ENCODE assay signal across 8 cellular contexts in genomic region chr14:103336191-103336590, GRCh38. TPM values are rescaled to one million over a fixed set of nuclear protein-coding genes. Genes with fewer than 3 reads are reported as not detected.
DNase-seq lines count a peak whose midpoint lies in the region; ATAC-seq, FAIRE-seq and TF ChIP-seq lines count a peak whose summit lies in the region.

No MANE protein-coding gene starts in this region.

- ATAC-seq in memory B cell (ENCODE audit: low read depth) = no peak
- no peak for ATAC-seq in upper lobe of right lung
- ATAC-seq in HG03039 (IDR thresholded peaks at IDR 0.05; ENCODE audit: unreplicated experiment) = no peak
- no peak for ATAC-seq in HG03457 (IDR thresholded peaks at IDR 0.05; ENCODE audit: unreplicated experiment)

- H3K27me3 Mint-ChIP-seq in activated naive CD4-positive, alpha-beta T cell treated with anti-CD3 and anti-CD28 coated beads, Interleukin-2, amount 50 U/mL, for 24 hours = no peaks in the 10 kb centered on the region
- no peaks in the 10 kb centered on the region for H3K27me3 Mint-ChIP-seq in astrocyte (ENCODE audit: low read depth, unreplicated experiment)
- no peaks in the 10 kb centered on the region for H3K27me3 Mint-ChIP-seq in memory B cell

- H3K4me1 ChIP-seq in astrocyte (ENCODE audit: insufficient read depth, low read length) (peaks cover 12% of the 10 kb centered on the region), upper lobe of right lung (peaks cover 27% of the 10 kb centered on the region)

- peaks cover 33% of the 10 kb centered on the region for H3K36me3 Mint-ChIP-seq in activated naive CD4-positive, alpha-beta T cell treated with anti-CD3 and anti-CD28 coated beads, Interleukin-2, amount 50 U/mL, for 24 hours
- H3K36me3 Mint-ChIP-seq in astrocyte (ENCODE audit: low read depth, unreplicated experiment) (peaks cover 32% of the 10 kb centered on the region), memory B cell (peaks cover 33% of the 10 kb centered on the region)

- peaks cover 64% of the 10 kb centered on the region for H4K20me1 ChIP-seq in astrocyte (ENCODE audit: insufficient read depth, low read length)

- H3K27ac ChIP-seq in astrocyte (ENCODE audit: low read depth, low read length) (no peak overlapping the region), upper lobe of right lung (no peak overlapping the region)

- no peaks in the 10 kb centered on the region for H3K9me3 Mint-ChIP-seq in activated naive CD4-positive, alpha-beta T cell treated with anti-CD3 and anti-CD28 coated beads, Interleukin-2, amount 50 U/mL, for 24 hours
- H3K9me3 Mint-ChIP-seq in astrocyte (ENCODE audit: unreplicated experiment) (no peaks in the 10 kb centered on the region), memory B cell (no peaks in the 10 kb centered on the region)

- DNase-seq in activated naive CD4-positive, alpha-beta T cell treated with Interleukin-2 at 50 U/mL for 16 hours = no peak
- DNase-seq in astrocyte (ENCODE audit: low read depth) (no peak), memory B cell (ENCODE audit: low spot score in 2 of 2) (no peak), upper lobe of right lung (no peak), GM03348 (ENCODE audit: low spot score) (no peak)

- peak overlapping the region; percentile 99 for H3K9ac ChIP-seq in astrocyte (ENCODE audit: low read length)

- H3K79me2 ChIP-seq in astrocyte (ENCODE audit: insufficient read depth, low read length) = peaks cover 61% of the 10 kb centered on the region

- peaks cover 67% of the 10 kb centered on the region for H3K4me1 Mint-ChIP-seq in activated naive CD4-positive, alpha-beta T cell treated with anti-CD3 and anti-CD28 coated beads, Interleukin-2, amount 50 U/mL, for 24 hours
- peaks cover 24% of the 10 kb centered on the region for H3K4me1 Mint-ChIP-seq in astrocyte (ENCODE audit: low read depth, unreplicated experiment)
- H3K4me1 Mint-ChIP-seq in memory B cell = peaks cover 22% of the 10 kb centered on the region

- no peak overlapping the region for H2AFZ ChIP-seq in astrocyte (ENCODE audit: low read depth, low read length)

- H3K9me3 ChIP-seq in astrocyte (ENCODE audit: insufficient read depth, low read depth, low read length) (no peaks in the 10 kb centered on the region), upper lobe of right lung (no peaks in the 10 kb centered on the region)

- peak overlapping the region; percentile 91 for H3K4me3 Mint-ChIP-seq in activated naive CD4-positive, alpha-beta T cell treated with anti-CD3 and anti-CD28 coated beads, Interleukin-2, amount 50 U/mL, for 24 hours
- H3K4me3 Mint-ChIP-seq in astrocyte (ENCODE audit: unreplicated experiment) (peak overlapping the region; percentile 93), memory B cell (peak overlapping the region; percentile 87)

- H3K27ac Mint-ChIP-seq in activated naive CD4-positive, alpha-beta T cell treated with anti-CD3 and anti-CD28 coated beads, Interleukin-2, amount 50 U/mL, for 24 hours = peak overlapping the region; percentile 91
- no peak overlapping the region for H3K27ac Mint-ChIP-seq in astrocyte (ENCODE audit: unreplicated experiment)
- peak overlapping the region; percentile 96 for H3K27ac Mint-ChIP-seq in memory B cell

- H3K4me3 ChIP-seq in astrocyte (ENCODE audit: insufficient read depth, low read depth, low read length) (peak overlapping the region; percentile 96), upper lobe of right lung (peak overlapping the region; percentile 96)

- peaks cover 57% of the 10 kb centered on the region for H3K36me3 ChIP-seq in astrocyte (ENCODE audit: insufficient read depth, low read length)
- H3K36me3 ChIP-seq in upper lobe of right lung = peaks cover 61% of the 10 kb centered on the region

- intact Hi-C loops in upper lobe of right lung (cut with DNase I) = no loop called here

- TF ChIP-seq CTCF in astrocyte (IDR thresholded peaks at IDR 0.05; ENCODE audit: insufficient read depth, low read depth, low read length) (no peak), upper lobe of right lung (IDR thresholded peaks at IDR 0.05) (no peak)

- no peaks in the 10 kb centered on the region for H3K27me3 ChIP-seq in astrocyte (ENCODE audit: insufficient read depth, low read length)
- no peaks in the 10 kb centered on the region for H3K27me3 ChIP-seq in upper lobe of right lung

- peak overlapping the region; percentile 86 for H3K4me2 ChIP-seq in astrocyte (ENCODE audit: low read length)

- FAIRE-seq in astrocyte (lab: Jason Lieb, UNC) = no peak

RNA-seq across cellular contexts. Expression of gene EIF5, which starts 2.2 kb away (rescaled TPM):
- 330 and 337 TPM in 2 replicates for total RNA-seq in astrocyte
- 245 TPM for total RNA-seq in upper lobe of right lung

RNA-seq across cellular contexts. Expression of gene MARK3, which starts 49.0 kb away (rescaled TPM):
- total RNA-seq in astrocyte (111 and 124 TPM in 2 replicates), upper lobe of right lung (105 TPM)
